In genomic region chr17:66425751-66426396, GRCh38 we compare ENCODE assay signal across 17 cellular contexts.
DNase-seq lines count a peak whose midpoint lies in the region; ATAC-seq, FAIRE-seq and TF ChIP-seq lines count a peak whose summit lies in the region.
"Had no signal": no experiment of that assay in that cellular context is flagged by ENCODE, and none has a peak within 500 bp of the region (broad histone marks: within the 10 kb centered on the region; RNA-seq: fewer than 3 reads in every experiment).

No MANE protein-coding gene starts in this region.

- no peak for TF ChIP-seq CTCF in SU-DHL-6 (IDR thresholded peaks at IDR 0.05; ENCODE audit: insufficient read depth, low read length, poor library complexity, severe bottlenecking)
- TF ChIP-seq CTCF in H1 (IDR thresholded peaks at IDR 0.05; ENCODE audit: control extremely low read depth in 1 of 3, insufficient read depth in 1 of 3, low read depth in 1 of 3, low read length in 3 of 3) = no peak
- TF ChIP-seq CTCF in suprapubic skin (IDR thresholded peaks at IDR 0.05) = no peak
- no peak for TF ChIP-seq CTCF in psoas muscle (IDR thresholded peaks at IDR 0.05)

- H3F3A ChIP-seq in SU-DHL-6 (ENCODE audit: insufficient read depth) = peaks cover 14% of the 10 kb centered on the region; the same call in 1 of the 2 replicates

- no peak overlapping the region for H3K23ac ChIP-seq in H1 (ENCODE audit: insufficient read length)

- H3K27me3 ChIP-seq in SU-DHL-6 (ENCODE audit: low read length) (no peaks in the 10 kb centered on the region), H1 (replicated peaks in 1 of 4; ENCODE audit: control insufficient read depth in 3 of 4, extremely low read depth in 1 of 4, insufficient read depth in 3 of 4, low read length in 3 of 4) (no peaks in the 10 kb centered on the region), suprapubic skin (no peaks in the 10 kb centered on the region), psoas muscle (ENCODE audit: insufficient read depth in 3 of 3, low read length in 2 of 3) (no peaks in the 10 kb centered on the region)
- H3K27me3 ChIP-seq: cardiac muscle cell, tibial artery had no signal

- 0 out of 2 replicates have a peak overlapping the region, but pooled peaks have one; percentile 29 for H2BK5ac ChIP-seq in H1 (ENCODE audit: low read depth, low read length)

- no peak overlapping the region for H2BK20ac ChIP-seq in H1 (ENCODE audit: low read length)

- H3K4me3 Mint-ChIP-seq in activated naive CD4-positive, alpha-beta T cell treated with anti-CD3 and anti-CD28 coated beads, Interleukin-2, amount 10 ng/mL, durations not matched to agents 7 days and 5 days = peak overlapping the region; percentile 5
- H3K4me3 Mint-ChIP-seq in stimulated activated effector memory CD8-positive, alpha-beta T cell treated with anti-CD3 and anti-CD28 coated beads, Interleukin-12 subunit alpha, Interleukin-12 subunit beta, amount 100 ng/mL, for 72 hours = peak overlapping the region; percentile 5

- FAIRE-seq in H1 (lab: Jason Lieb, UNC) = no peak

- no peak overlapping the region for H2AK5ac ChIP-seq in H1 (ENCODE audit: low read depth, low read length)

- H3K27me3 Mint-ChIP-seq in activated naive CD4-positive, alpha-beta T cell treated with anti-CD3 and anti-CD28 coated beads, Interleukin-2, amount 10 ng/mL, durations not matched to agents 7 days and 5 days = no peaks in the 10 kb centered on the region

- H3K4me1 ChIP-seq in H1 (replicated peaks in 1 of 4; ENCODE audit: control insufficient read depth in 3 of 4, insufficient read depth in 4 of 4, low read length in 3 of 4) (peaks cover 0 to 2% (median 0%) of the 10 kb centered on the region in 4 experiments; a peak in 1 of 7 replicates), suprapubic skin (no peaks in the 10 kb centered on the region), psoas muscle (no peaks in the 10 kb centered on the region)

- H3K4me3 ChIP-seq in SU-DHL-6 (ENCODE audit: insufficient read depth, low read length, poor library complexity, severe bottlenecking) (no peak overlapping the region), H1 (ENCODE audit: extremely low read depth in 1 of 4, insufficient read depth in 2 of 4, low read depth in 3 of 4, low read length in 4 of 4) (no peak overlapping the region), suprapubic skin (no peak overlapping the region), psoas muscle (no peak overlapping the region)
- H3K4me3 ChIP-seq: cardiac muscle cell, GM23248, tibial artery had no signal

- ATAC-seq in stimulated activated effector memory CD8-positive, alpha-beta T cell treated with anti-CD3 and anti-CD28 coated beads, Interleukin-12 subunit alpha, Interleukin-12 subunit beta, amount 100 ng/mL, for 72 hours = no peak
- no peak for ATAC-seq in GM19463 (IDR thresholded peaks at IDR 0.05; ENCODE audit: unreplicated experiment)
- ATAC-seq in psoas muscle = no peak
- ATAC-seq: right cardiac atrium had no signal

- no peaks in the 10 kb centered on the region for H3K36me3 ChIP-seq in SU-DHL-6 (ENCODE audit: low read length)
- no peaks in the 10 kb centered on the region for H3K36me3 ChIP-seq in H1 (ENCODE audit: control insufficient read depth in 2 of 4, insufficient read depth in 4 of 4, low read length in 3 of 4)
- no peaks in the 10 kb centered on the region for H3K36me3 ChIP-seq in suprapubic skin
- no peaks in the 10 kb centered on the region for H3K36me3 ChIP-seq in psoas muscle (ENCODE audit: insufficient read depth in 1 of 2, low read depth in 1 of 2)
- H3K36me3 ChIP-seq: cardiac muscle cell, tibial artery had no signal

- H3K9ac ChIP-seq in SU-DHL-6 (ENCODE audit: low read length) (0 out of 2 replicates have a peak overlapping the region, but pooled peaks have one; percentile 6), H1 (replicated peaks in 1 of 4; ENCODE audit: extremely low read depth in 1 of 4, low read depth in 3 of 4, low read length in 3 of 4) (no peak overlapping the region)
- H3K9ac ChIP-seq: GM23248 had no signal

- H3K9me3 Mint-ChIP-seq in activated naive CD4-positive, alpha-beta T cell treated with anti-CD3 and anti-CD28 coated beads, Interleukin-2, amount 10 ng/mL, durations not matched to agents 7 days and 5 days = no peaks in the 10 kb centered on the region
- no peaks in the 10 kb centered on the region for H3K9me3 Mint-ChIP-seq in stimulated activated effector memory CD8-positive, alpha-beta T cell treated with anti-CD3 and anti-CD28 coated beads, Interleukin-12 subunit alpha, Interleukin-12 subunit beta, amount 100 ng/mL, for 72 hours

- H3K4ac ChIP-seq in H1 (replicated peaks; ENCODE audit: insufficient read length, low read depth, low read length) = no peak overlapping the region

- 90% methylated on average over 12 of the region's 12 CpGs; no CpG with 5 or more reads in 1 of the 2 experiments for WGBS in H1 (ENCODE audit: extremely low coverage in 1 of 2, insufficient coverage in 1 of 2, insufficient read length in 1 of 2, insufficient replicate concordance in 2 of 2, low coverage in 1 of 2, low lambda C conversion rate in 2 of 2, missing lambda C conversion rate in 1 of 2), 2 experiments
- 92% methylated on average over 12 of the region's 12 CpGs for WGBS in suprapubic skin
- WGBS in psoas muscle, 3 donors = 87 to 92% (median 90%) methylated on average over 12 of the region's 12 CpGs

- H3K27ac ChIP-seq in SU-DHL-6 (ENCODE audit: low read depth, low read length) = peak overlapping the region; percentile 45; the same call in 1 of the 2 replicates
- no peak overlapping the region for H3K27ac ChIP-seq in H1 (ENCODE audit: low read depth, low read length)
- no peak overlapping the region for H3K27ac ChIP-seq in suprapubic skin
- no peak overlapping the region for H3K27ac ChIP-seq in psoas muscle
- H3K27ac ChIP-seq: cardiac muscle cell, GM23248, tibial artery had no signal

- H3K79me1 ChIP-seq in H1 (ENCODE audit: low read depth, low read length) = no peaks in the 10 kb centered on the region

- H3K14ac ChIP-seq in H1 (ENCODE audit: insufficient read length) = no peak overlapping the region

- peaks cover 100% of the 10 kb centered on the region for H3K79me2 ChIP-seq in SU-DHL-6 (ENCODE audit: insufficient read depth, low read length)
- H3K79me2 ChIP-seq in H1 (ENCODE audit: control insufficient read depth in 1 of 2, insufficient read depth in 2 of 2, low read length in 2 of 2) = peaks cover 0 to 16% of the 10 kb centered on the region in 2 experiments; a peak in 2 of 4 replicates

- TF ChIP-seq RAD21 in H1 (IDR thresholded peaks at IDR 0.05 in 1 of 2, conservative IDR thresholded peaks at IDR 0.05 in 1 of 2; ENCODE audit: low read depth in 2 of 2, low read length in 2 of 2) = no peak

- H4K8ac ChIP-seq in H1 (ENCODE audit: extremely low read depth, insufficient read depth, low read length) = no peak overlapping the region

- no peaks in the 10 kb centered on the region for H3K9me3 ChIP-seq in SU-DHL-6 (ENCODE audit: insufficient read depth, low read length)
- H3K9me3 ChIP-seq in H1 (ENCODE audit: insufficient read depth in 2 of 2, low read depth in 1 of 2, low read length in 1 of 2) = no peaks in the 10 kb centered on the region
- H3K9me3 ChIP-seq in suprapubic skin = no peaks in the 10 kb centered on the region
- H3K9me3 ChIP-seq in psoas muscle = no peaks in the 10 kb centered on the region
- H3K9me3 ChIP-seq: tibial artery had no signal

- H2BK15ac ChIP-seq in H1 (ENCODE audit: low read length) = no peak overlapping the region

- H2AFZ ChIP-seq in SU-DHL-6 (ENCODE audit: low read depth, low read length, severe bottlenecking) = no peak overlapping the region
- no peak overlapping the region for H2AFZ ChIP-seq in H1 (ENCODE audit: low read length)
- H2AFZ ChIP-seq: GM23248 had no signal

- no peaks in the 10 kb centered on the region for H3K9me2 ChIP-seq in SU-DHL-6 (replicated peaks; ENCODE audit: insufficient read depth, low read length)

- intact Hi-C loops in psoas muscle (cut with DNase I) = no loop called here

- H4K5ac ChIP-seq in H1 (ENCODE audit: insufficient read length, low read depth, low read length) = no peak overlapping the region

- TF ChIP-seq POLR2A in H1 (IDR thresholded peaks at IDR 0.05; ENCODE audit: control extremely low read depth in 1 of 2, low read depth in 2 of 2, low read length in 2 of 2) = no peak
- no peak for TF ChIP-seq POLR2A in suprapubic skin (IDR thresholded peaks at IDR 0.05)

- H3K56ac ChIP-seq in H1 (replicated peaks; ENCODE audit: insufficient read length, low read depth, low read length) = no peak overlapping the region

- POLR2A ChIA-PET in H1 (lab: Charles Lee; ENCODE audit: partially characterized antibody) = no interaction called here

- H4K20me1 ChIP-seq in SU-DHL-6 (ENCODE audit: low read depth, low read length) (no peaks in the 10 kb centered on the region), H1 (replicated peaks in 1 of 2; ENCODE audit: control insufficient read depth in 1 of 2, insufficient read depth in 2 of 2, low read length in 2 of 2) (no peaks in the 10 kb centered on the region)

- H2BK120ac ChIP-seq in H1 (replicated peaks; ENCODE audit: low read depth, low read length) = no peak overlapping the region

- H3K27ac Mint-ChIP-seq in activated naive CD4-positive, alpha-beta T cell treated with anti-CD3 and anti-CD28 coated beads, Interleukin-2, amount 10 ng/mL, durations not matched to agents 7 days and 5 days = peak overlapping the region; percentile 80
- peak overlapping the region; percentile 35 for H3K27ac Mint-ChIP-seq in stimulated activated effector memory CD8-positive, alpha-beta T cell treated with anti-CD3 and anti-CD28 coated beads, Interleukin-12 subunit alpha, Interleukin-12 subunit beta, amount 100 ng/mL, for 72 hours
- H3K27ac Mint-ChIP-seq: IgD-negative memory B cell had no signal

- DNase-seq in activated naive CD4-positive, alpha-beta T cell treated with anti-CD3 and anti-CD28 coated beads, Interleukin-2, amount 10 ng/mL, durations not matched to agents 7 days and 5 days = no peak
- no peak for DNase-seq in activated naive CD4-positive, alpha-beta T cell treated with Interleukin-2 at 50 U/mL for 16 hours
- DNase-seq in H1 (ENCODE audit: low read depth in 1 of 2, low spot score in 2 of 2) (no peak), suprapubic skin (ENCODE audit: low spot score in 2 of 2) (no peak), psoas muscle (no peak)
- no peak for DNase-seq in stimulated activated effector memory CD8-positive, alpha-beta T cell treated with anti-CD3 and anti-CD28 coated beads, Interleukin-12 subunit alpha, Interleukin-12 subunit beta, amount 100 ng/mL, for 72 hours (ENCODE audit: low spot score in 2 of 2)
- DNase-seq: DMS 273 treated with DMSO at 0.1 percent for 48 hours, foreskin fibroblast, mammary epithelial cell, NCI-H1092, right cardiac atrium, tibial artery had no signal

- no peak overlapping the region for H2BK12ac ChIP-seq in H1 (ENCODE audit: low read depth, low read length)

- peaks cover 31% of the 10 kb centered on the region for H3K36me3 Mint-ChIP-seq in activated naive CD4-positive, alpha-beta T cell treated with anti-CD3 and anti-CD28 coated beads, Interleukin-2, amount 10 ng/mL, durations not matched to agents 7 days and 5 days
- peaks cover 6% of the 10 kb centered on the region for H3K36me3 Mint-ChIP-seq in stimulated activated effector memory CD8-positive, alpha-beta T cell treated with anti-CD3 and anti-CD28 coated beads, Interleukin-12 subunit alpha, Interleukin-12 subunit beta, amount 100 ng/mL, for 72 hours
- H3K36me3 Mint-ChIP-seq: IgD-negative memory B cell had no signal

- H4K91ac ChIP-seq in H1 (replicated peaks; ENCODE audit: insufficient read length, low read length) = no peak overlapping the region

- peaks cover 80% of the 10 kb centered on the region for H3K4me1 Mint-ChIP-seq in activated naive CD4-positive, alpha-beta T cell treated with anti-CD3 and anti-CD28 coated beads, Interleukin-2, amount 10 ng/mL, durations not matched to agents 7 days and 5 days
- peaks cover 42% of the 10 kb centered on the region for H3K4me1 Mint-ChIP-seq in stimulated activated effector memory CD8-positive, alpha-beta T cell treated with anti-CD3 and anti-CD28 coated beads, Interleukin-12 subunit alpha, Interleukin-12 subunit beta, amount 100 ng/mL, for 72 hours

- H3K18ac ChIP-seq in H1 (ENCODE audit: extremely low read depth, low read length) = no peak overlapping the region

- peak overlapping the region; percentile 36 for H3K4me2 ChIP-seq in SU-DHL-6 (ENCODE audit: low read depth, low read length, poor library complexity, severe bottlenecking)
- H3K4me2 ChIP-seq in H1 (ENCODE audit: insufficient read depth in 1 of 2, low read depth in 2 of 2, low read length in 2 of 2) = no peak overlapping the region

- TF ChIP-seq EP300 in H1 (IDR thresholded peaks at IDR 0.05; ENCODE audit: borderline replicate concordance in 1 of 2, low read depth in 2 of 2, low read length in 2 of 2) (no peak), suprapubic skin (IDR thresholded peaks at IDR 0.05) (no peak)

- CTCF ChIA-PET in activated naive CD4-positive, alpha-beta T cell treated with anti-CD3 and anti-CD28 coated beads, Interleukin-2, amount 10 ng/mL, durations not matched to agents 7 days and 5 days (lab: Charles Lee) = interaction anchor here (1.1 to 2.0 kb wide), 3 partner anchors 11 to 170 kb away, joined by 4 to 12 read pairs (median 5); no protein-coding TSS in a partner anchor
- CTCF ChIA-PET in H1 (lab: Charles Lee; ENCODE audit: partially characterized antibody) = interaction anchor here (1.1 kb wide), 1 partner anchor 154 kb away, joined by 3 read pairs; no protein-coding TSS in a partner anchor

- peaks cover 3% of the 10 kb centered on the region; the same call in 1 of the 2 replicates for H3K23me2 ChIP-seq in H1 (ENCODE audit: low read depth, low read length)
